Comparison of ENCODE assay signal across 17 cellular contexts in genomic region chr18:79979843-79980242, GRCh38.
"Had no signal": no experiment of that assay in that cellular context is flagged by ENCODE, and none has a peak within 500 bp of the region (broad histone marks: within the 10 kb centered on the region; RNA-seq: fewer than 3 reads in every experiment).

No MANE protein-coding gene starts in this region.

- H3K27ac ChIP-seq: brain microvascular endothelial cell, esophagus muscularis mucosa, gastroesophageal sphincter, heart left ventricle, upper lobe of left lung, WERI-Rb-1 had no signal

- H3K4me3 ChIP-seq: esophagus muscularis mucosa, gastroesophageal sphincter, heart left ventricle, upper lobe of left lung had no signal

- H3K9me3 Mint-ChIP-seq: activated CD4-positive, alpha-beta memory T cell treated with anti-CD3 and anti-CD28 coated beads for 36 hours; activated T-cell treated with anti-CD3 and anti-CD28 coated beads, Interleukin-2, amount 50 U/mL, for 4 hours; stimulated activated naive CD8-positive, alpha-beta T cell treated with anti-CD3 and anti-CD28 coated beads, Interleukin-15, amount 100 ng/mL, for 72 hours had no signal

- DNase-seq: activated CD4-positive, alpha-beta memory T cell treated with anti-CD3 and anti-CD28 coated beads for 36 hours; activated effector memory CD4-positive, alpha-beta T cell treated with anti-CD3 and anti-CD28 coated beads, Interleukin-2, amount 50 U/mL, for 16 hours; activated T-cell treated with anti-CD3 and anti-CD28 coated beads, Interleukin-2, amount 50 U/mL, for 4 hours; anterior cingulate cortex; brain microvascular endothelial cell; central memory CD4-positive, alpha-beta T cell; heart left ventricle; kidney; midbrain; stimulated activated naive CD8-positive, alpha-beta T cell treated with anti-CD3 and anti-CD28 coated beads, Interleukin-15, amount 100 ng/mL, for 72 hours; T-helper 17 cell; upper lobe of left lung; WERI-Rb-1 had no signal

- FAIRE-seq: colon, kidney had no signal

- ATAC-seq: activated T-cell treated with anti-CD3 and anti-CD28 coated beads, Interleukin-2, amount 50 U/mL, for 4 hours; gastroesophageal sphincter; heart left ventricle; left lobe of liver; stimulated activated naive CD8-positive, alpha-beta T cell treated with anti-CD3 and anti-CD28 coated beads, Interleukin-15, amount 100 ng/mL, for 72 hours; T-helper 17 cell had no signal

- H3K27ac Mint-ChIP-seq: T-helper 17 cell had no signal

- H3K9me3 ChIP-seq: esophagus muscularis mucosa, gastroesophageal sphincter, heart left ventricle, upper lobe of left lung had no signal

- H3K4me3 Mint-ChIP-seq: activated CD4-positive, alpha-beta memory T cell treated with anti-CD3 and anti-CD28 coated beads for 36 hours; activated T-cell treated with anti-CD3 and anti-CD28 coated beads, Interleukin-2, amount 50 U/mL, for 4 hours; stimulated activated naive CD8-positive, alpha-beta T cell treated with anti-CD3 and anti-CD28 coated beads, Interleukin-15, amount 100 ng/mL, for 72 hours; T-helper 17 cell had no signal

- H3K27me3 Mint-ChIP-seq: activated CD4-positive, alpha-beta memory T cell treated with anti-CD3 and anti-CD28 coated beads for 36 hours; stimulated activated naive CD8-positive, alpha-beta T cell treated with anti-CD3 and anti-CD28 coated beads, Interleukin-15, amount 100 ng/mL, for 72 hours; T-helper 17 cell had no signal

- H3K27me3 ChIP-seq: brain microvascular endothelial cell, esophagus muscularis mucosa, gastroesophageal sphincter, heart left ventricle, upper lobe of left lung had no signal
